In genomic region chr5:135208555-135209494, GRCh38 we compare ENCODE assay signal across 8 cellular contexts.
DNase-seq lines count a peak whose midpoint lies in the region; ATAC-seq and TF ChIP-seq lines count a peak whose summit lies in the region.

No MANE protein-coding gene starts in this region.

- POLR2A ChIA-PET in activated CD4-positive, alpha-beta T cell treated with anti-CD3 and anti-CD28 coated beads, Interleukin-2, amount 10 ng/mL, durations not matched to agents 7 days and 5 days (lab: Charles Lee), result no interaction called here

- no peak overlapping the region for H3K27ac Mint-ChIP-seq in activated CD4-positive, alpha-beta T cell treated with anti-CD3 and anti-CD28 coated beads, Interleukin-2, amount 10 ng/mL, durations not matched to agents 7 days and 5 days

- H3K36me3 Mint-ChIP-seq in activated CD4-positive, alpha-beta T cell treated with anti-CD3 and anti-CD28 coated beads, Interleukin-2, amount 10 ng/mL, durations not matched to agents 7 days and 5 days (ENCODE audit: low read depth), result no peaks in the 10 kb centered on the region

- ATAC-seq in GM21423 (IDR thresholded peaks at IDR 0.05; ENCODE audit: unreplicated experiment) (no peak), GM18867 (IDR thresholded peaks at IDR 0.05; ENCODE audit: unreplicated experiment) (no peak)

- CTCF ChIA-PET in activated CD4-positive, alpha-beta T cell treated with anti-CD3 and anti-CD28 coated beads, Interleukin-2, amount 10 ng/mL, durations not matched to agents 7 days and 5 days (lab: Charles Lee), result no interaction called here

- H3K4me3 Mint-ChIP-seq in activated CD4-positive, alpha-beta T cell treated with anti-CD3 and anti-CD28 coated beads, Interleukin-2, amount 10 ng/mL, durations not matched to agents 7 days and 5 days, result no peak overlapping the region

- no peak overlapping the region for H3K4me3 ChIP-seq in HFF-Myc (replicated peaks; ENCODE audit: low read depth, low read length)

- peak; percentile 70 for DNase-seq in 8988T
- peak; percentile 92 for DNase-seq in HFF-Myc (ENCODE audit: extremely low read depth, low read depth)
- DNase-seq in amniotic epithelial cell (ENCODE audit: low read depth), result peak; percentile 98
- DNase-seq in kidney glomerular epithelial cell (lab: John Stamatoyannopoulos, UW), result peak; percentile 54
- DNase-seq in CD1c-positive myeloid dendritic cell (ENCODE audit: extremely low spot score), result no peak
- no peak for DNase-seq in activated CD4-positive, alpha-beta T cell treated with anti-CD3 and anti-CD28 coated beads, Interleukin-2, amount 10 ng/mL, durations not matched to agents 7 days and 5 days

- H3K4me1 Mint-ChIP-seq in activated CD4-positive, alpha-beta T cell treated with anti-CD3 and anti-CD28 coated beads, Interleukin-2, amount 10 ng/mL, durations not matched to agents 7 days and 5 days, result peaks cover 4% of the 10 kb centered on the region

- peak; percentile 42 for TF ChIP-seq CTCF in HFF-Myc (IDR thresholded peaks at IDR 0.05; ENCODE audit: low read depth, low read length, missing control alignments)

- peaks cover 4% of the 10 kb centered on the region for H3K9me3 Mint-ChIP-seq in activated CD4-positive, alpha-beta T cell treated with anti-CD3 and anti-CD28 coated beads, Interleukin-2, amount 10 ng/mL, durations not matched to agents 7 days and 5 days

- H3K27me3 Mint-ChIP-seq in activated CD4-positive, alpha-beta T cell treated with anti-CD3 and anti-CD28 coated beads, Interleukin-2, amount 10 ng/mL, durations not matched to agents 7 days and 5 days, result peaks cover 13% of the 10 kb centered on the region

Comparison
In these comparisons a context has a peak if more than half of its experiments do, and no peak if none do; other contexts are left out.
1. DNase-seq: peak in 8988T (single experiment), HFF-Myc (single experiment), amniotic epithelial cell (single experiment) and kidney glomerular epithelial cell (single experiment); none in CD1c-positive myeloid dendritic cell (single experiment) and activated CD4-positive, alpha-beta T cell treated with anti-CD3 and anti-CD28 coated beads, Interleukin-2, amount 10 ng/mL, durations not matched to agents 7 days and 5 days (single experiment).